In the genomic region with DNA sequence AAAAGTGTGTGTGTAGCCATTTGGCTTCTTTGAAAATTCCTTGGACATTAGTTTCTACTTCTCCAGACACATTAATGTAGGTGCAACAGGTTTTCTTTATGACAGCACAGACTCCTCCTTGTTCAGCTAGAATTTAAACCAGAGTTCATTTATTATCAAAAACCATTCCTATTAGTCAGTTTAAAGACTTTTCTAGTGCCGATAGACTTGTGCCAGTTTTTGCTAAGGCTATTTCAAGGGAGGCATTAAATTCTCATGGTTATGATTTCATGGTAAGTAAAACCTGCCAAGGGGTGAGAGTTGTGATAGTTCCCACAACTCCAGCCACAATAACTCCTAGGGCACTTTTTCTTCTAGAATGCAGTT, we compare ENCODE assay signal across 15 cellular contexts.
"Had no signal": no experiment of that assay in that cellular context is flagged by ENCODE, and none has a peak within 500 bp of the region (broad histone marks: within the 10 kb centered on the region; RNA-seq: fewer than 3 reads in every experiment).

No MANE protein-coding gene starts in this region.

- FAIRE-seq: pancreas had no signal

- H3K27me3 ChIP-seq: esophagus squamous epithelium, foreskin keratinocyte, pancreas, thyroid gland had no signal

- H3K4me1 ChIP-seq: esophagus squamous epithelium, pancreas, thyroid gland had no signal

- H3K36me3 ChIP-seq: esophagus squamous epithelium, pancreas, thyroid gland had no signal

- ATAC-seq: activated CD4-positive, CD25-positive, alpha-beta regulatory T cell treated with anti-CD3 and anti-CD28 coated beads, Interleukin-2, amount 50 U/mL, for 24 hours; activated T-cell treated with anti-CD3 and anti-CD28 coated beads, Interleukin-2, amount 50 U/mL, for 4 hours; left lobe of liver; pancreas; stimulated activated naive CD8-positive, alpha-beta T cell treated with anti-CD3 and anti-CD28 coated beads, Interleukin-15, amount 100 ng/mL, for 72 hours had no signal

- H3K4me3 ChIP-seq: esophagus squamous epithelium, pancreas, thyroid gland had no signal

- H3K4me3 Mint-ChIP-seq: activated naive CD8-positive, alpha-beta T cell treated with anti-CD3 and anti-CD28 coated beads for 36 hours; activated T-cell treated with anti-CD3 and anti-CD28 coated beads, Interleukin-2, amount 50 U/mL, for 4 hours; memory B cell; neural crest cell; stimulated activated naive CD8-positive, alpha-beta T cell treated with anti-CD3 and anti-CD28 coated beads, Interleukin-15, amount 100 ng/mL, for 72 hours had no signal

- H3K4me1 Mint-ChIP-seq: neural crest cell had no signal

- H3K27ac Mint-ChIP-seq: activated naive CD8-positive, alpha-beta T cell treated with anti-CD3 and anti-CD28 coated beads for 36 hours; memory B cell; stimulated activated naive CD8-positive, alpha-beta T cell treated with anti-CD3 and anti-CD28 coated beads, Interleukin-15, amount 100 ng/mL, for 72 hours had no signal

- H3K9me3 ChIP-seq: esophagus squamous epithelium, pancreas, thyroid gland had no signal

- H3K36me3 Mint-ChIP-seq: memory B cell had no signal

- H3K27me3 Mint-ChIP-seq: activated naive CD8-positive, alpha-beta T cell treated with anti-CD3 and anti-CD28 coated beads for 36 hours; stimulated activated naive CD8-positive, alpha-beta T cell treated with anti-CD3 and anti-CD28 coated beads, Interleukin-15, amount 100 ng/mL, for 72 hours had no signal

- H3K27ac ChIP-seq: esophagus squamous epithelium, foreskin keratinocyte, pancreas, thyroid gland had no signal

- DNase-seq: activated effector memory CD4-positive, alpha-beta T cell treated with anti-CD3 and anti-CD28 coated beads, Interleukin-2, amount 50 U/mL, for 16 hours; activated naive CD8-positive, alpha-beta T cell treated with anti-CD3 and anti-CD28 coated beads for 36 hours; activated T-cell treated with anti-CD3 and anti-CD28 coated beads, Interleukin-2, amount 50 U/mL, for 4 hours; anterior cingulate cortex; esophagus squamous epithelium; head of caudate nucleus; pancreas; stimulated activated CD4-positive, alpha-beta T cell treated with anti-CD3 and anti-CD28 coated beads, Interleukin-4, amount 100 ng/mL, for 4 hours; stimulated activated naive CD8-positive, alpha-beta T cell treated with anti-CD3 and anti-CD28 coated beads, Interleukin-15, amount 100 ng/mL, for 72 hours; thyroid gland had no signal
